In the genomic region with DNA sequence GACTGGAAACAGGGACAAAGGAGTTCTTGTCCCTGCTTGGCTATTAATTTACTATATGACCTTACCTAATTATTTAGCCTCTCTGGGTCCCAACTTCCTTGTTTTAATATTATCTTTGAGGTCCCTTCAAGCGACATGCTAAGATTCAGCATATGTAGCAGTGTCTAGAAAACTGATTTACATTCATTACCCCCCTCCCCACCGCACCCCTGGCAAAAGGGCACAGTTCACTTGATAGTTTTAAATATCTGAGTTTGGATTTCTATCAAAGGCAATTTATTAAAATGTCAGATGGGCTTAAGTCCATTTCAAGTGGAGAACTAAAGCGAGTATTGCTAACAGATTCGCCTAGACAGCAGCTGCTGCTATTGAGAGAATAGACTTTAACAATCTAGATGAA, we compare ENCODE assay signal across 10 cellular contexts. TPM values are rescaled to one million over a fixed set of nuclear protein-coding genes. Genes with fewer than 3 reads are reported as not detected.
DNase-seq lines count a peak whose midpoint lies in the region; ATAC-seq and TF ChIP-seq lines count a peak whose summit lies in the region.
"Had no signal": no experiment of that assay in that cellular context is flagged by ENCODE, and none has a peak within 500 bp of the region (broad histone marks: within the 10 kb centered on the region; RNA-seq: fewer than 3 reads in every experiment).

No MANE protein-coding gene starts in this region.

- WGBS in GM23248 (ENCODE audit: low coverage in 1 of 2, low lambda C conversion rate in 2 of 2, missing lambda C conversion rate in 2 of 2), 2 experiments = 74 to 75% methylated on average over 4 of the region's 4 CpGs
- 67% methylated on average over 4 of the region's 4 CpGs for WGBS in esophagus muscularis mucosa
- 58 to 78% (median 73%) methylated on average over 4 of the region's 4 CpGs for WGBS in adrenal gland, 4 donors

- H3K79me2 ChIP-seq in GM23248 (ENCODE audit: insufficient read depth) (peaks cover 74% of the 10 kb centered on the region), parathyroid adenoma (peaks cover 41% of the 10 kb centered on the region)

- H3K4me2 ChIP-seq in GM23248 (ENCODE audit: unreplicated experiment) (peak overlapping the region; percentile 87), parathyroid adenoma (ENCODE audit: low read length) (peak overlapping the region; percentile 83)

- H3K27me3 ChIP-seq in GM23248 (replicated peaks; ENCODE audit: insufficient read depth) (no peaks in the 10 kb centered on the region), RWPE2 (ENCODE audit: insufficient read depth, poor library complexity, severe bottlenecking) (no peaks in the 10 kb centered on the region), esophagus muscularis mucosa (no peaks in the 10 kb centered on the region), parathyroid adenoma (ENCODE audit: control insufficient read depth, insufficient read depth, low read length) (no peaks in the 10 kb centered on the region), adrenal gland (no peaks in the 10 kb centered on the region)

- DNase-seq in GM23248 (no peak), RWPE2 (ENCODE audit: low spot score) (no peak), esophagus muscularis mucosa (ENCODE audit: extremely low spot score) (peak; percentile 75), adrenal gland (no peak)
- DNase-seq in effector CD8-positive, alpha-beta T cell (lab: John Stamatoyannopoulos, UW) = no peak
- DNase-seq: amniotic stem cell; GF-D8; stimulated activated CD4-positive, alpha-beta T cell treated with anti-CD3 and anti-CD28 coated beads, Interleukin-15, amount 100 ng/mL, for 24 hours had no signal

- H3K27ac ChIP-seq in GM23248 (peak overlapping the region; percentile 78), RWPE2 (ENCODE audit: poor library complexity, severe bottlenecking) (peak overlapping the region; percentile 84), esophagus muscularis mucosa (replicated peaks in 1 of 4) (no peak overlapping the region), parathyroid adenoma (no peak overlapping the region), adrenal gland (peak overlapping the region in 1 of 5 donors; percentile 46)

- in situ Hi-C loops in GM23248 (cut with MboI) = no loop called here

- H3K4me3 ChIP-seq in GM23248 (peak overlapping the region; percentile 100), RWPE2 (ENCODE audit: severe bottlenecking) (no peak overlapping the region), esophagus muscularis mucosa (no peak overlapping the region), parathyroid adenoma (ENCODE audit: low read depth, low read length) (peak overlapping the region; percentile 86), adrenal gland (no peak overlapping the region)

- TF ChIP-seq EP300 in esophagus muscularis mucosa (IDR thresholded peaks at IDR 0.05) = no peak

- peak overlapping the region; percentile 38; the same call in 1 of the 2 replicates for H3K9ac ChIP-seq in GM23248
- no peak overlapping the region for H3K9ac ChIP-seq in parathyroid adenoma

- H3K4me1 ChIP-seq in GM23248 (ENCODE audit: insufficient read depth) (peaks cover 66% of the 10 kb centered on the region), RWPE2 (ENCODE audit: insufficient read depth, poor library complexity, severe bottlenecking) (peaks cover 62% of the 10 kb centered on the region), esophagus muscularis mucosa (peaks cover 14 to 63% (median 56%) of the 10 kb centered on the region in 4 donors), parathyroid adenoma (peaks cover 7% of the 10 kb centered on the region), adrenal gland (replicated peaks in 1 of 2) (peaks cover 9 to 55% of the 10 kb centered on the region in 2 donors)

- H2AFZ ChIP-seq in GM23248 (no peak overlapping the region), parathyroid adenoma (no peak overlapping the region)

- no peaks in the 10 kb centered on the region for H3K9me2 ChIP-seq in GM23248 (ENCODE audit: insufficient read depth)

- ATAC-seq in RWPE2 (ENCODE audit: low read depth) (no peak), HG03565 (IDR thresholded peaks at IDR 0.05; ENCODE audit: unreplicated experiment) (no peak)

- peaks cover 48% of the 10 kb centered on the region for H3F3A ChIP-seq in GM23248 (ENCODE audit: insufficient read depth)

- no peak for TF ChIP-seq POLR2A in esophagus muscularis mucosa (IDR thresholded peaks at IDR 0.05; ENCODE audit: low read depth)
- no peak for TF ChIP-seq POLR2A in adrenal gland (IDR thresholded peaks at IDR 0.05)

- intact Hi-C loops in esophagus muscularis mucosa (cut with DNase I) (loop anchor here (10.0 kb wide), 1 partner anchor 80 kb away; no protein-coding TSS in a partner anchor), adrenal gland (cut with DNase I) (loop anchor here in 1 of 2 donors (10.0 kb wide), 1 partner anchor 60 kb away; no protein-coding TSS in a partner anchor)

- H3K9me3 ChIP-seq in GM23248 (ENCODE audit: low read depth) (no peaks in the 10 kb centered on the region), RWPE2 (ENCODE audit: severe bottlenecking) (no peaks in the 10 kb centered on the region), esophagus muscularis mucosa (no peaks in the 10 kb centered on the region), parathyroid adenoma (ENCODE audit: control insufficient read depth, low read length) (no peaks in the 10 kb centered on the region), adrenal gland (replicated peaks in 1 of 3) (no peaks in the 10 kb centered on the region)

- H3K36me3 ChIP-seq in GM23248 (ENCODE audit: low read depth) (no peaks in the 10 kb centered on the region), RWPE2 (ENCODE audit: low read depth) (no peaks in the 10 kb centered on the region; the same call in 1 of the 2 replicates), esophagus muscularis mucosa (no peaks in the 10 kb centered on the region), parathyroid adenoma (ENCODE audit: control insufficient read depth, insufficient read depth, low read length) (no peaks in the 10 kb centered on the region), adrenal gland (replicated peaks in 1 of 2) (no peaks in the 10 kb centered on the region)

- TF ChIP-seq CTCF in RWPE2 (IDR thresholded peaks at IDR 0.05; ENCODE audit: poor library complexity, severe bottlenecking) = no peak
- TF ChIP-seq CTCF in esophagus muscularis mucosa (IDR thresholded peaks at IDR 0.05) = no peak
- TF ChIP-seq CTCF in parathyroid adenoma (IDR thresholded peaks at IDR 0.05) = no peak
- TF ChIP-seq CTCF in adrenal gland (IDR thresholded peaks at IDR 0.05) = no peak

- no peaks in the 10 kb centered on the region for H4K20me1 ChIP-seq in GM23248 (ENCODE audit: insufficient read depth)

RNA-seq across cellular contexts. Expression of gene CEMIP2, which starts 3.9 kb away (rescaled TPM):
- total RNA-seq in GM23248 (2014; rRNA removed; shearing (Covaris generic)) = 29.3 and 40.4 TPM in 2 replicates
- polyA plus RNA-seq in GM23248 (2016; fragmentation: Nextera tagmentation; extraction: Ambion mirVana) (11.5 and 12.7 TPM in 2 replicates), adrenal gland (10 to 100 TPM in 1 of 3 donors, 1 to 10 TPM in 2; 6.8 to 14.6 (median 7.4) TPM)
- total RNA-seq in esophagus muscularis mucosa (100 to 1,000 TPM in 1 of 4 donors, 10 to 100 TPM in 3; 18.5 to 144 (median 26.8) TPM), adrenal gland (10 to 100 TPM; 16.2 to 84.6 (median 36.8) TPM)

Comparison
In these comparisons a context has a peak if more than half of its experiments do, and no peak if none do; other contexts are left out.
1. H3K27ac ChIP-seq: peak in GM23248 (single experiment) and RWPE2 (single experiment); none in esophagus muscularis mucosa (0 of 4) and parathyroid adenoma (single experiment).
2. H3K4me3 ChIP-seq: peak in GM23248 (single experiment) and parathyroid adenoma (single experiment); none in RWPE2 (single experiment), esophagus muscularis mucosa (0 of 4) and adrenal gland (0 of 4).